18 cellular contexts compared by ENCODE assay signal in genomic region chr15:35724626-35725025, GRCh38.
"Had no signal": no experiment of that assay in that cellular context is flagged by ENCODE, and none has a peak within 500 bp of the region (broad histone marks: within the 10 kb centered on the region; RNA-seq: fewer than 3 reads in every experiment).

No MANE protein-coding gene starts in this region.

- H3K27ac Mint-ChIP-seq: immature natural killer cell; natural killer cell; stimulated activated naive B cell treated with anti-CD40 and anti-IgM and Interleukin-4, amounts not matched to agents 10 μg/mL and 1 μg/mL and 100 μg/mL, for 72 hours; stimulated activated naive CD8-positive, alpha-beta T cell treated with anti-CD3 and anti-CD28 coated beads, Interleukin-15, Interleukin-2, amounts not matched to agents 100 ng/mL and 50 ng/mL, for 24 hours had no signal

- H3K4me3 Mint-ChIP-seq: immature natural killer cell; natural killer cell; stimulated activated naive B cell treated with anti-CD40 and anti-IgM and Interleukin-4, amounts not matched to agents 10 μg/mL and 1 μg/mL and 100 μg/mL, for 72 hours; stimulated activated naive CD8-positive, alpha-beta T cell treated with anti-CD3 and anti-CD28 coated beads, Interleukin-15, Interleukin-2, amounts not matched to agents 100 ng/mL and 50 ng/mL, for 24 hours had no signal

- H3K4me1 Mint-ChIP-seq: immature natural killer cell; natural killer cell; stimulated activated naive B cell treated with anti-CD40 and anti-IgM and Interleukin-4, amounts not matched to agents 10 μg/mL and 1 μg/mL and 100 μg/mL, for 72 hours had no signal

- H3K4me1 ChIP-seq: lower lobe of right lung, tibial nerve had no signal

- H3K4me3 ChIP-seq: dorsolateral prefrontal cortex, lower lobe of right lung, pancreas, right lobe of liver, thoracic aorta, tibial nerve, upper lobe of left lung had no signal

- H3K36me3 Mint-ChIP-seq: immature natural killer cell; natural killer cell; stimulated activated naive B cell treated with anti-CD40 and anti-IgM and Interleukin-4, amounts not matched to agents 10 μg/mL and 1 μg/mL and 100 μg/mL, for 72 hours had no signal

- ATAC-seq: left ventricle myocardium superior; lower lobe of right lung; natural killer cell; pancreas; right lobe of liver; stimulated activated naive B cell treated with anti-CD40 and anti-IgM and Interleukin-4, amounts not matched to agents 10 μg/mL and 1 μg/mL and 100 μg/mL, for 72 hours had no signal

- H3K36me3 ChIP-seq: lower lobe of right lung, pancreas, right lobe of liver, thoracic aorta, tibial nerve, upper lobe of left lung had no signal

- H3K27me3 ChIP-seq: dorsolateral prefrontal cortex, pancreas, right lobe of liver, tibial nerve, upper lobe of left lung had no signal

- H3K9me3 ChIP-seq: lower lobe of right lung, pancreas, right lobe of liver, thoracic aorta, tibial nerve, upper lobe of left lung had no signal

- H3K9me3 Mint-ChIP-seq: stimulated activated naive B cell treated with anti-CD40 and anti-IgM and Interleukin-4, amounts not matched to agents 10 μg/mL and 1 μg/mL and 100 μg/mL, for 72 hours; stimulated activated naive CD8-positive, alpha-beta T cell treated with anti-CD3 and anti-CD28 coated beads, Interleukin-15, Interleukin-2, amounts not matched to agents 100 ng/mL and 50 ng/mL, for 24 hours had no signal

- DNase-seq: dorsolateral prefrontal cortex; effector CD4-positive, alpha-beta T cell; hypothalamus; immature natural killer cell; left ventricle myocardium superior; lower lobe of right lung; natural killer cell; occipital lobe; pancreas; right lobe of liver; small intestine; stimulated activated CD4-positive, alpha-beta T cell treated with anti-CD3 and anti-CD28 coated beads, Interleukin-15, amount 100 ng/mL, for 24 hours; stimulated activated CD4-positive, alpha-beta T cell treated with anti-CD3 and anti-CD28 coated beads, Interleukin-2, amount 100 ng/mL, for 48 hours; stimulated activated naive B cell treated with anti-CD40 and anti-IgM and Interleukin-4, amounts not matched to agents 10 μg/mL and 1 μg/mL and 100 μg/mL, for 72 hours; upper lobe of left lung had no signal

- H3K27ac ChIP-seq: dorsolateral prefrontal cortex, lower lobe of right lung, pancreas, right lobe of liver, thoracic aorta, tibial nerve, upper lobe of left lung had no signal

- H3K27me3 Mint-ChIP-seq: stimulated activated naive B cell treated with anti-CD40 and anti-IgM and Interleukin-4, amounts not matched to agents 10 μg/mL and 1 μg/mL and 100 μg/mL, for 72 hours; stimulated activated naive CD8-positive, alpha-beta T cell treated with anti-CD3 and anti-CD28 coated beads, Interleukin-15, Interleukin-2, amounts not matched to agents 100 ng/mL and 50 ng/mL, for 24 hours had no signal
